ENCODE assay signal across 1 cellular context in genomic region chr9:133263557-133263956, GRCh38.
TF ChIP-seq lines count a peak whose summit lies in the region.

No MANE protein-coding gene starts in this region.

TF ChIP-seq in K562, 482 proteins besides CTCF, POLR2A, EP300 and RAD21:
- TF ChIP-seq NCOA1 (IDR thresholded peaks at IDR 0.05; ENCODE audit: low read depth) = no peak
- TF ChIP-seq GTF3C2 (IDR thresholded peaks at IDR 0.05; ENCODE audit: borderline replicate concordance, extremely low read depth, insufficient read length) = no peak
- TF ChIP-seq NFIC (IDR thresholded peaks at IDR 0.05) = peak; percentile 79
- TF ChIP-seq ARID1B (IDR thresholded peaks at IDR 0.05) = peak; percentile 84
- TF ChIP-seq ZMIZ1 (IDR thresholded peaks at IDR 0.05; ENCODE audit: low read depth in 2 of 2, low read length in 2 of 2) = peak in 1 of 2 experiments; percentile 56; a peak in 1 of 4 replicates
- TF ChIP-seq CBFA2T2 (conservative IDR thresholded peaks at IDR 0.05) = peak; percentile 91
- peak; percentile 71 for TF ChIP-seq PML (IDR thresholded peaks at IDR 0.05; ENCODE audit: low read length)
- peak; percentile 45; the same call in 1 of the 2 replicates for TF ChIP-seq FOXM1 (IDR thresholded peaks at IDR 0.05; ENCODE audit: low read depth)
- TF ChIP-seq FOXM1 (CRISPR knock-in tag; IDR thresholded peaks at IDR 0.05; ENCODE audit: low read depth) = no peak
- peak; percentile 59; the same call in 1 of the 2 replicates for TF ChIP-seq EGR1 (conservative IDR thresholded peaks at IDR 0.05)
- peak; percentile 19; the same call in 1 of the 2 replicates for TF ChIP-seq BHLHE40 (IDR thresholded peaks at IDR 0.05; ENCODE audit: low read length)
- TF ChIP-seq CBFA2T3 (IDR thresholded peaks at IDR 0.05) = peak; percentile 95
- peak; percentile 77 to 78 for TF ChIP-seq TRIM24 (IDR thresholded peaks at IDR 0.05)
- peak; percentile 74 for TF ChIP-seq DPF2 (IDR thresholded peaks at IDR 0.05)
- peak; percentile 88 for TF ChIP-seq ZEB2 (IDR thresholded peaks at IDR 0.05)
- peak; percentile 84 for TF ChIP-seq TCF3 (CRISPR knock-in tag; IDR thresholded peaks at IDR 0.05)
- peak; percentile 66 for TF ChIP-seq MTA2 (IDR thresholded peaks at IDR 0.05; ENCODE audit: low read depth)
- TF ChIP-seq BCOR (IDR thresholded peaks at IDR 0.05) = peak; percentile 32; the same call in 1 of the 2 replicates
- 0 out of 4 replicates have a peak, but pooled peaks of 1 of the 2 experiments have one; percentile 21 for TF ChIP-seq TBL1XR1 (IDR thresholded peaks at IDR 0.05; ENCODE audit: low read length in 2 of 2)
- peak; percentile 84 for TF ChIP-seq TAL1 (IDR thresholded peaks at IDR 0.05)
- TF ChIP-seq RFX7 (CRISPR knock-in tag; IDR thresholded peaks at IDR 0.05) = no peak
- TF ChIP-seq POLR2AphosphoS5 (IDR thresholded peaks at IDR 0.05; ENCODE audit: control insufficient read depth, insufficient read depth, low read depth, low read length) = peak; percentile 83
- peak; percentile 68 for TF ChIP-seq STAT5A (IDR thresholded peaks at IDR 0.05; ENCODE audit: borderline replicate concordance, low read length)
- TF ChIP-seq CXXC5 (CRISPR knock-in tag; IDR thresholded peaks at IDR 0.05) = 0 out of 2 replicates have a peak, but pooled peaks have one; percentile 19
- TF ChIP-seq E2F3 (CRISPR knock-in tag; IDR thresholded peaks at IDR 0.05) = no peak
- no peak for TF ChIP-seq ATF3 (IDR thresholded peaks at IDR 0.05)
- no peak for TF ChIP-seq ATF3 (CRISPR knock-in tag; conservative IDR thresholded peaks at IDR 0.05)
- peak; percentile 57; the same call in 1 of the 2 replicates for TF ChIP-seq SOX6 (IDR thresholded peaks at IDR 0.05)
- peak; percentile 83 for TF ChIP-seq NCOR1 (IDR thresholded peaks at IDR 0.05)
- peak; percentile 37; the same call in 1 of the 2 replicates for TF ChIP-seq CTBP1 (IDR thresholded peaks at IDR 0.05; ENCODE audit: borderline replicate concordance)
- TF ChIP-seq NR2C1 (IDR thresholded peaks at IDR 0.05) = 0 out of 2 replicates have a peak, but pooled peaks have one; percentile 22
- TF ChIP-seq NR2C1 (tag; IDR thresholded peaks at IDR 0.05) = no peak
- TF ChIP-seq HNRNPH1 (optimal IDR thresholded peaks at IDR 0.05; ENCODE audit: low read depth, low read length) = no peak
- TF ChIP-seq ESRRA (IDR thresholded peaks at IDR 0.05; ENCODE audit: borderline replicate concordance, low read depth) = peak; percentile 18; the same call in 1 of the 2 replicates
- peak; percentile 72 to 75; a peak in 3 of 4 replicates for TF ChIP-seq KDM1A (IDR thresholded peaks at IDR 0.05)
- no peak for TF ChIP-seq ZC3H11A (IDR thresholded peaks at IDR 0.05; ENCODE audit: low read depth, low read length)
- TF ChIP-seq NFE2L1 (tag; IDR thresholded peaks at IDR 0.05; ENCODE audit: borderline replicate concordance, low read depth) = no peak
- TF ChIP-seq ZBTB2 (IDR thresholded peaks at IDR 0.05) = 0 out of 2 replicates have a peak, but pooled peaks have one; percentile 27
- peak; percentile 65; the same call in 1 of the 2 replicates for TF ChIP-seq SMARCE1 (IDR thresholded peaks at IDR 0.05)
- TF ChIP-seq PTBP1 (IDR thresholded peaks at IDR 0.05; ENCODE audit: low read depth, low read length) = no peak
- peak; percentile 82; the same call in 1 of the 2 replicates for TF ChIP-seq KLF16 (IDR thresholded peaks at IDR 0.05)
- TF ChIP-seq HES1 (IDR thresholded peaks at IDR 0.05; ENCODE audit: low read depth) = peak; percentile 44; the same call in 1 of the 2 replicates
- TF ChIP-seq ZFX (CRISPR knock-in tag; IDR thresholded peaks at IDR 0.05) = no peak
- TF ChIP-seq TEAD4 (IDR thresholded peaks at IDR 0.05; ENCODE audit: low read length) = peak; percentile 93
- no peak for TF ChIP-seq TEAD4 (CRISPR knock-in tag; IDR thresholded peaks at IDR 0.05; ENCODE audit: borderline replicate concordance)
- peak; percentile 51; the same call in 1 of the 2 replicates for TF ChIP-seq SMARCA4 (IDR thresholded peaks at IDR 0.05)
- peak; percentile 33; the same call in 1 of the 2 replicates for TF ChIP-seq CC2D1A (IDR thresholded peaks at IDR 0.05)
TF ChIP-seq in K562: peak in this region for 33.
